1 cellular context compared by ENCODE assay signal in the genomic region with DNA sequence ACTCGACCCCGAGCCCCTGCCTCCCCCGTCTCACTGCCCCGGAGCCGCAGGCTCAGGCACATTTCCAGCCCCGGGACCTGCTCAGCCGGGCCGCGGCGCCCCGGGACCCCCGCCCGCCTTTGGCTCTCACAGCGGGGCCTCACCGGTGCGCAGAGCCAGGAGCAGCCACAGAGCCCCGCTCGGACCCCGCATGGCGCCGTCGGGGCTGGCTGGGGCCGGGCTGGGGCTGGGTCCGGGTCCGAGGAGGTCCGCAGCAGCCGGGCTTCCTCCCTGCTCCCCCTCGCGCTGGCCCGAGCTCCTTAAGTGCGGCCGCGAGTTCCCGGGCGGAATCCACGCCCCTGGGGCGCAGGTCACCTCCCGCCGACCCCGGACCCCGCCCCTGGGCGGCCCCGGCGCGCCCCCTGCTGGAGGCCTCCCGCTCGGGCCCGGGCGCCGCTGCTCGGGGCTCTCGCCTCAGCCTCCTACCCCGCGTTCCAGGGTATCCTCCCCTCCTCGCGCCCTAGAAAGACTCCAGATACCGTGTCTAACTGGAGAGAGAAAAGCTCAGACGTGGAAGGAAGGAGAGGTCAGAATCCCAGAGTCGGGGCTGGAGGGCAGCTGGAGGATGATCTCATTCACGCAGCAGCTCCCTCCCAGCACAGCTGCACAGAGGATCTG.
TF ChIP-seq lines count a peak whose summit lies in the region.

A gene (minus strand): TSS at position 307 of the 657 bp plus-strand sequence. CDS start 115 bp downstream, at position 192.

TF ChIP-seq in GM12878, 131 proteins besides CTCF, POLR2A, EP300 and RAD21 (continued from another document and continues in another):
- TF ChIP-seq, protein P1, sequence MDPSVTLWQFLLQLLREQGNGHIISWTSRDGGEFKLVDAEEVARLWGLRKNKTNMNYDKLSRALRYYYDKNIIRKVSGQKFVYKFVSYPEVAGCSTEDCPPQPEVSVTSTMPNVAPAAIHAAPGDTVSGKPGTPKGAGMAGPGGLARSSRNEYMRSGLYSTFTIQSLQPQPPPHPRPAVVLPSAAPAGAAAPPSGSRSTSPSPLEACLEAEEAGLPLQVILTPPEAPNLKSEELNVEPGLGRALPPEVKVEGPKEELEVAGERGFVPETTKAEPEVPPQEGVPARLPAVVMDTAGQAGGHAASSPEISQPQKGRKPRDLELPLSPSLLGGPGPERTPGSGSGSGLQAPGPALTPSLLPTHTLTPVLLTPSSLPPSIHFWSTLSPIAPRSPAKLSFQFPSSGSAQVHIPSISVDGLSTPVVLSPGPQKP (IDR thresholded peaks at IDR 0.05; ENCODE audit: low read depth, low read length): no peak
- TF ChIP-seq, protein P2, sequence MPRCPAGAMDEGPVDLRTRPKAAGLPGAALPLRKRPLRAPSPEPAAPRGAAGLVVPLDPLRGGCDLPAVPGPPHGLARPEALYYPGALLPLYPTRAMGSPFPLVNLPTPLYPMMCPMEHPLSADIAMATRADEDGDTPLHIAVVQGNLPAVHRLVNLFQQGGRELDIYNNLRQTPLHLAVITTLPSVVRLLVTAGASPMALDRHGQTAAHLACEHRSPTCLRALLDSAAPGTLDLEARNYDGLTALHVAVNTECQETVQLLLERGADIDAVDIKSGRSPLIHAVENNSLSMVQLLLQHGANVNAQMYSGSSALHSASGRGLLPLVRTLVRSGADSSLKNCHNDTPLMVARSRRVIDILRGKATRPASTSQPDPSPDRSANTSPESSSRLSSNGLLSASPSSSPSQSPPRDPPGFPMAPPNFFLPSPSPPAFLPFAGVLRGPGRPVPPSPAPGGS (IDR thresholded peaks at IDR 0.05; ENCODE audit: borderline replicate concordance, insufficient read depth, low read depth, low read length, poor library complexity, severe bottlenecking): no peak
- TF ChIP-seq, protein P3, sequence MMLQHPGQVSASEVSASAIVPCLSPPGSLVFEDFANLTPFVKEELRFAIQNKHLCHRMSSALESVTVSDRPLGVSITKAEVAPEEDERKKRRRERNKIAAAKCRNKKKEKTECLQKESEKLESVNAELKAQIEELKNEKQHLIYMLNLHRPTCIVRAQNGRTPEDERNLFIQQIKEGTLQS (IDR thresholded peaks at IDR 0.05; ENCODE audit: borderline replicate concordance, extremely low read depth, low read depth, low read length): no peak
- no peak for TF ChIP-seq ZNF622 (IDR thresholded peaks at IDR 0.05)
- peak; percentile 14 for TF ChIP-seq MEF2B (IDR thresholded peaks at IDR 0.05; ENCODE audit: partially characterized antibody, poor library complexity, severe bottlenecking)
- TF ChIP-seq ESRRA (IDR thresholded peaks at IDR 0.05; ENCODE audit: low read length): no peak
- no peak for TF ChIP-seq SREBF1 (IDR thresholded peaks at IDR 0.05; ENCODE audit: low read length)
- TF ChIP-seq DPF2 (IDR thresholded peaks at IDR 0.05): peak; percentile 73; the same call in 1 of the 2 replicates
- TF ChIP-seq BMI1 (IDR thresholded peaks at IDR 0.05; ENCODE audit: borderline replicate concordance): no peak
- no peak for TF ChIP-seq PAX8 (IDR thresholded peaks at IDR 0.05)
- TF ChIP-seq TBL1XR1 (IDR thresholded peaks at IDR 0.05; ENCODE audit: low read depth, low read length): no peak
- no peak for TF ChIP-seq RFX5 (IDR thresholded peaks at IDR 0.05; ENCODE audit: low read depth, low read length)
- no peak for TF ChIP-seq NR2C2 (IDR thresholded peaks at IDR 0.05; ENCODE audit: borderline replicate concordance, control insufficient read depth, insufficient read length, low read depth)
- TF ChIP-seq SUZ12 (IDR thresholded peaks at IDR 0.05; ENCODE audit: unreplicated experiment): no peak
- peak; percentile 53; the same call in 1 of the 2 replicates for TF ChIP-seq SMC3 (IDR thresholded peaks at IDR 0.05; ENCODE audit: borderline replicate concordance, low read length)
- peak; percentile 50; the same call in 1 of the 2 replicates for TF ChIP-seq BACH1 (IDR thresholded peaks at IDR 0.05; ENCODE audit: borderline replicate concordance)
- peak in 1 of 2 experiments; percentile 43; a peak in 1 of 3 replicates for TF ChIP-seq EGR1 (IDR thresholded peaks at IDR 0.05; ENCODE audit: borderline replicate concordance in 1 of 2, low read depth in 2 of 2, low read length in 2 of 2)
- no peak for TF ChIP-seq KAT2A (conservative IDR thresholded peaks at IDR 0.05; ENCODE audit: control insufficient read depth, low read depth, low read length)
- TF ChIP-seq, protein P4, sequence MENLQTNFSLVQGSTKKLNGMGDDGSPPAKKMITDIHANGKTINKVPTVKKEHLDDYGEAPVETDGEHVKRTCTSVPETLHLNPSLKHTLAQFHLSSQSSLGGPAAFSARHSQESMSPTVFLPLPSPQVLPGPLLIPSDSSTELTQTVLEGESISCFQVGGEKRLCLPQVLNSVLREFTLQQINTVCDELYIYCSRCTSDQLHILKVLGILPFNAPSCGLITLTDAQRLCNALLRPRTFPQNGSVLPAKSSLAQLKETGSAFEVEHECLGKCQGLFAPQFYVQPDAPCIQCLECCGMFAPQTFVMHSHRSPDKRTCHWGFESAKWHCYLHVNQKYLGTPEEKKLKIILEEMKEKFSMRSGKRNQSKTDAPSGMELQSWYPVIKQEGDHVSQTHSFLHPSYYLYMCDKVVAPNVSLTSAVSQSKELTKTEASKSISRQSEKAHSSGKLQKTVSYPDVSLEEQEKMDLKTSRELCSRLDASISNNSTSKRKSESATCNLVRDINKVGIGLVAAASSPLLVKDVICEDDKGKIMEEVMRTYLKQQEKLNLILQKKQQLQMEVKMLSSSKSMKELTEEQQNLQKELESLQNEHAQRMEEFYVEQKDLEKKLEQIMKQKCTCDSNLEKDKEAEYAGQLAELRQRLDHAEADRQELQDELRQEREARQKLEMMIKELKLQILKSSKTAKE (IDR thresholded peaks at IDR 0.05; ENCODE audit: low read depth, poor library complexity, severe bottlenecking): no peak
- no peak for TF ChIP-seq ZSCAN29 (IDR thresholded peaks at IDR 0.05)
- TF ChIP-seq ZNF274 (IDR thresholded peaks at IDR 0.05; ENCODE audit: insufficient read depth, insufficient read length): no peak
- TF ChIP-seq IRF4 (IDR thresholded peaks at IDR 0.05; ENCODE audit: low read depth, low read length): no peak
- TF ChIP-seq HDAC2 (IDR thresholded peaks at IDR 0.05): no peak
- TF ChIP-seq ZBED1 (IDR thresholded peaks at IDR 0.05; ENCODE audit: borderline replicate concordance): no peak
- TF ChIP-seq TCF12 (IDR thresholded peaks at IDR 0.05; ENCODE audit: low read depth, low read length): no peak
- TF ChIP-seq CREB1 (IDR thresholded peaks at IDR 0.05; ENCODE audit: low read depth): no peak
- TF ChIP-seq, protein P5, sequence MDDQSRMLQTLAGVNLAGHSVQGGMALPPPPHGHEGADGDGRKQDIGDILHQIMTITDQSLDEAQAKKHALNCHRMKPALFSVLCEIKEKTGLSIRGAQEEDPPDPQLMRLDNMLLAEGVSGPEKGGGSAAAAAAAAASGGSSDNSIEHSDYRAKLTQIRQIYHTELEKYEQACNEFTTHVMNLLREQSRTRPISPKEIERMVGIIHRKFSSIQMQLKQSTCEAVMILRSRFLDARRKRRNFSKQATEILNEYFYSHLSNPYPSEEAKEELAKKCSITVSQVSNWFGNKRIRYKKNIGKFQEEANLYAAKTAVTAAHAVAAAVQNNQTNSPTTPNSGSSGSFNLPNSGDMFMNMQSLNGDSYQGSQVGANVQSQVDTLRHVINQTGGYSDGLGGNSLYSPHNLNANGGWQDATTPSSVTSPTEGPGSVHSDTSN (IDR thresholded peaks at IDR 0.05; ENCODE audit: insufficient replicate concordance, low read depth, low read length): no peak
- no peak for TF ChIP-seq NFYA (IDR thresholded peaks at IDR 0.05; ENCODE audit: borderline replicate concordance, low read depth, low read length)
- TF ChIP-seq, protein P6, sequence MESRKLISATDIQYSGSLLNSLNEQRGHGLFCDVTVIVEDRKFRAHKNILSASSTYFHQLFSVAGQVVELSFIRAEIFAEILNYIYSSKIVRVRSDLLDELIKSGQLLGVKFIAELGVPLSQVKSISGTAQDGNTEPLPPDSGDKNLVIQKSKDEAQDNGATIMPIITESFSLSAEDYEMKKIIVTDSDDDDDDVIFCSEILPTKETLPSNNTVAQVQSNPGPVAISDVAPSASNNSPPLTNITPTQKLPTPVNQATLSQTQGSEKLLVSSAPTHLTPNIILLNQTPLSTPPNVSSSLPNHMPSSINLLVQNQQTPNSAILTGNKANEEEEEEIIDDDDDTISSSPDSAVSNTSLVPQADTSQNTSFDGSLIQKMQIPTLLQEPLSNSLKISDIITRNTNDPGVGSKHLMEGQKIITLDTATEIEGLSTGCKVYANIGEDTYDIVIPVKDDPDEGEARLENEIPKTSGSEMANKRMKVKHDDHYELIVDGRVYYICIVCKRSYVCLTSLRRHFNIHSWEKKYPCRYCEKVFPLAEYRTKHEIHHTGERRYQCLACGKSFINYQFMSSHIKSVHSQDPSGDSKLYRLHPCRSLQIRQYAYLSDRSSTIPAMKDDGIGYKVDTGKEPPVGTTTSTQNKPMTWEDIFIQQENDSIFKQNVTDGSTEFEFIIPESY (IDR thresholded peaks at IDR 0.05): no peak
- TF ChIP-seq POLR2AphosphoS2 (IDR thresholded peaks at IDR 0.05; ENCODE audit: low read depth, low read length): no peak
- TF ChIP-seq, protein P7, sequence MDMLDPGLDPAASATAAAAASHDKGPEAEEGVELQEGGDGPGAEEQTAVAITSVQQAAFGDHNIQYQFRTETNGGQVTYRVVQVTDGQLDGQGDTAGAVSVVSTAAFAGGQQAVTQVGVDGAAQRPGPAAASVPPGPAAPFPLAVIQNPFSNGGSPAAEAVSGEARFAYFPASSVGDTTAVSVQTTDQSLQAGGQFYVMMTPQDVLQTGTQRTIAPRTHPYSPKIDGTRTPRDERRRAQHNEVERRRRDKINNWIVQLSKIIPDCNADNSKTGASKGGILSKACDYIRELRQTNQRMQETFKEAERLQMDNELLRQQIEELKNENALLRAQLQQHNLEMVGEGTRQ (IDR thresholded peaks at IDR 0.05; ENCODE audit: borderline replicate concordance, low read depth, low read length): no peak
- TF ChIP-seq GABPA (IDR thresholded peaks at IDR 0.05; ENCODE audit: low read depth): no peak
- TF ChIP-seq LARP7 (IDR thresholded peaks at IDR 0.05): peak; percentile 39; the same call in 1 of the 2 replicates
- TF ChIP-seq, protein P8, sequence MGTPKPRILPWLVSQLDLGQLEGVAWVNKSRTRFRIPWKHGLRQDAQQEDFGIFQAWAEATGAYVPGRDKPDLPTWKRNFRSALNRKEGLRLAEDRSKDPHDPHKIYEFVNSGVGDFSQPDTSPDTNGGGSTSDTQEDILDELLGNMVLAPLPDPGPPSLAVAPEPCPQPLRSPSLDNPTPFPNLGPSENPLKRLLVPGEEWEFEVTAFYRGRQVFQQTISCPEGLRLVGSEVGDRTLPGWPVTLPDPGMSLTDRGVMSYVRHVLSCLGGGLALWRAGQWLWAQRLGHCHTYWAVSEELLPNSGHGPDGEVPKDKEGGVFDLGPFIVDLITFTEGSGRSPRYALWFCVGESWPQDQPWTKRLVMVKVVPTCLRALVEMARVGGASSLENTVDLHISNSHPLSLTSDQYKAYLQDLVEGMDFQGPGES (IDR thresholded peaks at IDR 0.05): no peak
- no peak for TF ChIP-seq HDAC6 (IDR thresholded peaks at IDR 0.05; ENCODE audit: unreplicated experiment)
- TF ChIP-seq EZH2 (IDR thresholded peaks at IDR 0.05; ENCODE audit: borderline replicate concordance, control insufficient read depth, low read depth, low read length): no peak
- no peak for TF ChIP-seq CBFB (IDR thresholded peaks at IDR 0.05; ENCODE audit: low read depth)
- TF ChIP-seq BCL11A (IDR thresholded peaks at IDR 0.05; ENCODE audit: low read depth, low read length): no peak
- no peak for TF ChIP-seq CBX5 (IDR thresholded peaks at IDR 0.05; ENCODE audit: low read depth)
- TF ChIP-seq, protein P9, sequence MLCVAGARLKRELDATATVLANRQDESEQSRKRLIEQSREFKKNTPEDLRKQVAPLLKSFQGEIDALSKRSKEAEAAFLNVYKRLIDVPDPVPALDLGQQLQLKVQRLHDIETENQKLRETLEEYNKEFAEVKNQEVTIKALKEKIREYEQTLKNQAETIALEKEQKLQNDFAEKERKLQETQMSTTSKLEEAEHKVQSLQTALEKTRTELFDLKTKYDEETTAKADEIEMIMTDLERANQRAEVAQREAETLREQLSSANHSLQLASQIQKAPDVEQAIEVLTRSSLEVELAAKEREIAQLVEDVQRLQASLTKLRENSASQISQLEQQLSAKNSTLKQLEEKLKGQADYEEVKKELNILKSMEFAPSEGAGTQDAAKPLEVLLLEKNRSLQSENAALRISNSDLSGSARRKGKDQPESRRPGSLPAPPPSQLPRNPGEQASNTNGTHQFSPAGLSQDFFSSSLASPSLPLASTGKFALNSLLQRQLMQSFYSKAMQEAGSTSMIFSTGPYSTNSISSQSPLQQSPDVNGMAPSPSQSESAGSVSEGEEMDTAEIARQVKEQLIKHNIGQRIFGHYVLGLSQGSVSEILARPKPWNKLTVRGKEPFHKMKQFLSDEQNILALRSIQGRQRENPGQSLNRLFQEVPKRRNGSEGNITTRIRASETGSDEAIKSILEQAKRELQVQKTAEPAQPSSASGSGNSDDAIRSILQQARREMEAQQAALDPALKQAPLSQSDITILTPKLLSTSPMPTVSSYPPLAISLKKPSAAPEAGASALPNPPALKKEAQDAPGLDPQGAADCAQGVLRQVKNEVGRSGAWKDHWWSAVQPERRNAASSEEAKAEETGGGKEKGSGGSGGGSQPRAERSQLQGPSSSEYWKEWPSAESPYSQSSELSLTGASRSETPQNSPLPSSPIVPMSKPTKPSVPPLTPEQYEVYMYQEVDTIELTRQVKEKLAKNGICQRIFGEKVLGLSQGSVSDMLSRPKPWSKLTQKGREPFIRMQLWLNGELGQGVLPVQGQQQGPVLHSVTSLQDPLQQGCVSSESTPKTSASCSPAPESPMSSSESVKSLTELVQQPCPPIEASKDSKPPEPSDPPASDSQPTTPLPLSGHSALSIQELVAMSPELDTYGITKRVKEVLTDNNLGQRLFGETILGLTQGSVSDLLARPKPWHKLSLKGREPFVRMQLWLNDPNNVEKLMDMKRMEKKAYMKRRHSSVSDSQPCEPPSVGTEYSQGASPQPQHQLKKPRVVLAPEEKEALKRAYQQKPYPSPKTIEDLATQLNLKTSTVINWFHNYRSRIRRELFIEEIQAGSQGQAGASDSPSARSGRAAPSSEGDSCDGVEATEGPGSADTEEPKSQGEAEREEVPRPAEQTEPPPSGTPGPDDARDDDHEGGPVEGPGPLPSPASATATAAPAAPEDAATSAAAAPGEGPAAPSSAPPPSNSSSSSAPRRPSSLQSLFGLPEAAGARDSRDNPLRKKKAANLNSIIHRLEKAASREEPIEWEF (IDR thresholded peaks at IDR 0.05; ENCODE audit: insufficient replicate concordance, low read depth, low read length): no peak
- TF ChIP-seq NR2C1 (IDR thresholded peaks at IDR 0.05): peak; percentile 64
- TF ChIP-seq ETV6 (conservative IDR thresholded peaks at IDR 0.05 in 1 of 2, IDR thresholded peaks at IDR 0.05 in 1 of 2; ENCODE audit: borderline replicate concordance in 1 of 2, low read depth in 1 of 2): no peak
- TF ChIP-seq SMARCA5 (IDR thresholded peaks at IDR 0.05): peak; percentile 93
- TF ChIP-seq CHD4 (IDR thresholded peaks at IDR 0.05): no peak
- no peak for TF ChIP-seq TARDBP (IDR thresholded peaks at IDR 0.05; ENCODE audit: borderline replicate concordance)
- peak; percentile 46; the same call in 1 of the 2 replicates for TF ChIP-seq GATAD2B (conservative IDR thresholded peaks at IDR 0.05; ENCODE audit: low read depth)
- TF ChIP-seq STAT1 (conservative IDR thresholded peaks at IDR 0.05): no peak
- TF ChIP-seq HCFC1 (IDR thresholded peaks at IDR 0.05; ENCODE audit: low read length): no peak
